In genomic region chr6:29633532-29633901, GRCh38 we compare ENCODE assay signal across 8 cellular contexts. TPM values are rescaled to one million over a fixed set of nuclear protein-coding genes. Genes with fewer than 3 reads are reported as not detected.
DNase-seq lines count a peak whose midpoint lies in the region; ATAC-seq and TF ChIP-seq lines count a peak whose summit lies in the region.

No MANE protein-coding gene starts in this region.

- H3F3A ChIP-seq in GM23338 (replicated peaks; ENCODE audit: low read depth) = peaks cover 19% of the 10 kb centered on the region

- peak overlapping the region; percentile 56 for H2AFZ ChIP-seq in GM23338
- H2AFZ ChIP-seq in neuron (ENCODE audit: low read depth, low read length) = peak overlapping the region; percentile 88

- TF ChIP-seq POLR2A in esophagus squamous epithelium (IDR thresholded peaks at IDR 0.05) = no peak

- H3K4me1 ChIP-seq in GM23338 (ENCODE audit: insufficient read depth) (peaks cover 41% of the 10 kb centered on the region), esophagus squamous epithelium (peaks cover 15 to 42% (median 19%) of the 10 kb centered on the region in 3 donors), neuron (ENCODE audit: insufficient read depth, low read length) (peaks cover 23% of the 10 kb centered on the region)

- peak overlapping the region; percentile 92 for H3K27ac Mint-ChIP-seq in GM23338

- peak overlapping the region; percentile 93 for H3K4me3 ChIP-seq in GM23338
- H3K4me3 ChIP-seq in esophagus squamous epithelium = peak overlapping the region; percentile 59 to 84 (median 72)
- H3K4me3 ChIP-seq in neuron (ENCODE audit: low read length) = peak overlapping the region; percentile 58

- no peaks in the 10 kb centered on the region for H3K27me3 ChIP-seq in GM23338 (ENCODE audit: insufficient read depth)
- no peaks in the 10 kb centered on the region for H3K27me3 ChIP-seq in esophagus squamous epithelium
- no peaks in the 10 kb centered on the region for H3K27me3 ChIP-seq in neuron (ENCODE audit: insufficient read depth, low read length)

- H3K4me1 Mint-ChIP-seq in GM23338 = peaks cover 57% of the 10 kb centered on the region

- WGBS in esophagus squamous epithelium, 2 donors = 6 to 9% methylated on average over 9 of the region's 9 CpGs

- peak overlapping the region; percentile 91 for H3K4me2 ChIP-seq in GM23338

- H3K4me3 Mint-ChIP-seq in GM23338 = peak overlapping the region; percentile 86

- H3K27me3 Mint-ChIP-seq in GM23338 (ENCODE audit: insufficient read depth, low read depth, poor library complexity) = peaks cover 11% of the 10 kb centered on the region

- intact Hi-C loops in esophagus squamous epithelium (cut with DNase I) = no loop called here

- DNase-seq in GM23338 (ENCODE audit: low spot score) = no peak
- no peak for DNase-seq in RWPE1 (ENCODE audit: low spot score)
- DNase-seq in esophagus squamous epithelium (lab: John Stamatoyannopoulos, UW) = no peak
- no peak for DNase-seq in NCI-H1048 (lab: John Stamatoyannopoulos, UW)

- no peaks in the 10 kb centered on the region for H3K9me3 ChIP-seq in esophagus squamous epithelium
- no peaks in the 10 kb centered on the region for H3K9me3 ChIP-seq in neuron (ENCODE audit: low read length)

- no peak for TF ChIP-seq CTCF in GM23338 (conservative IDR thresholded peaks at IDR 0.05; ENCODE audit: low read depth in 2 of 2)
- TF ChIP-seq CTCF in RWPE1 (conservative IDR thresholded peaks at IDR 0.05; ENCODE audit: low read depth) = no peak
- no peak for TF ChIP-seq CTCF in esophagus squamous epithelium (IDR thresholded peaks at IDR 0.05)

- CTCF ChIA-PET in RWPE1 (lab: Yijun Ruan, JAX) = interaction anchor here (0.6 to 1.4 kb wide), 5 partner anchors 10 to 259 kb away, joined by 3 to 10 read pairs (median 3); no protein-coding TSS in a partner anchor

- no peaks in the 10 kb centered on the region for H3K36me3 ChIP-seq in GM23338 (ENCODE audit: insufficient read depth)
- no peaks in the 10 kb centered on the region for H3K36me3 ChIP-seq in esophagus squamous epithelium
- no peaks in the 10 kb centered on the region for H3K36me3 ChIP-seq in neuron (ENCODE audit: insufficient read depth, low read length)

- peaks cover 3% of the 10 kb centered on the region; the same call in 2 of the 3 replicates for H3K36me3 Mint-ChIP-seq in GM23338 (ENCODE audit: low read depth)

- no peaks in the 10 kb centered on the region for H3K9me3 Mint-ChIP-seq in GM23338

- H3K9me2 ChIP-seq in GM23338 (ENCODE audit: insufficient read depth) = no peaks in the 10 kb centered on the region

- POLR2A ChIA-PET in RWPE1 (lab: Yijun Ruan, JAX; ENCODE audit: low non-redundant PET) = interaction anchor here (0.5 kb wide), 1 partner anchor 744 kb away, joined by 7 read pairs; no protein-coding TSS in a partner anchor

- H3K27ac ChIP-seq in GM23338 (ENCODE audit: low read depth) (peak overlapping the region; percentile 96), RWPE1 (peak overlapping the region; percentile 77), esophagus squamous epithelium (peak overlapping the region; percentile 68 to 86 (median 80))

- H3K79me2 ChIP-seq in GM23338 (replicated peaks; ENCODE audit: insufficient read depth) = peaks cover 36% of the 10 kb centered on the region

- peaks cover 9% of the 10 kb centered on the region; the same call in 1 of the 2 replicates for H4K20me1 ChIP-seq in GM23338 (replicated peaks; ENCODE audit: insufficient read depth)

- ATAC-seq in GM23338 (peak; percentile 1; the same call in 2 of the 3 replicates), HG02852 (IDR thresholded peaks at IDR 0.05; ENCODE audit: unreplicated experiment) (no peak), GM18909 (IDR thresholded peaks at IDR 0.05; ENCODE audit: poor library complexity, unreplicated experiment) (no peak), HG02798 (IDR thresholded peaks at IDR 0.05; ENCODE audit: poor library complexity, unreplicated experiment) (no peak)

TF ChIP-seq in GM23338, 12 proteins besides CTCF, POLR2A, EP300 and RAD21 (continues in another document):
- TF ChIP-seq STAT1 (IDR thresholded peaks at IDR 0.05; ENCODE audit: unreplicated experiment) (no peak), NANOG (IDR thresholded peaks at IDR 0.05; ENCODE audit: borderline replicate concordance) (no peak), JUNB (IDR thresholded peaks at IDR 0.05; ENCODE audit: unreplicated experiment) (no peak), ZNF331 (CRISPR knock-in tag; IDR thresholded peaks at IDR 0.05; ENCODE audit: low read depth) (no peak), ZNF114 (CRISPR knock-in tag; IDR thresholded peaks at IDR 0.05) (no peak), POLR2AphosphoS5 (IDR thresholded peaks at IDR 0.05; ENCODE audit: low read depth) (no peak)
- TF ChIP-seq, protein P1, sequence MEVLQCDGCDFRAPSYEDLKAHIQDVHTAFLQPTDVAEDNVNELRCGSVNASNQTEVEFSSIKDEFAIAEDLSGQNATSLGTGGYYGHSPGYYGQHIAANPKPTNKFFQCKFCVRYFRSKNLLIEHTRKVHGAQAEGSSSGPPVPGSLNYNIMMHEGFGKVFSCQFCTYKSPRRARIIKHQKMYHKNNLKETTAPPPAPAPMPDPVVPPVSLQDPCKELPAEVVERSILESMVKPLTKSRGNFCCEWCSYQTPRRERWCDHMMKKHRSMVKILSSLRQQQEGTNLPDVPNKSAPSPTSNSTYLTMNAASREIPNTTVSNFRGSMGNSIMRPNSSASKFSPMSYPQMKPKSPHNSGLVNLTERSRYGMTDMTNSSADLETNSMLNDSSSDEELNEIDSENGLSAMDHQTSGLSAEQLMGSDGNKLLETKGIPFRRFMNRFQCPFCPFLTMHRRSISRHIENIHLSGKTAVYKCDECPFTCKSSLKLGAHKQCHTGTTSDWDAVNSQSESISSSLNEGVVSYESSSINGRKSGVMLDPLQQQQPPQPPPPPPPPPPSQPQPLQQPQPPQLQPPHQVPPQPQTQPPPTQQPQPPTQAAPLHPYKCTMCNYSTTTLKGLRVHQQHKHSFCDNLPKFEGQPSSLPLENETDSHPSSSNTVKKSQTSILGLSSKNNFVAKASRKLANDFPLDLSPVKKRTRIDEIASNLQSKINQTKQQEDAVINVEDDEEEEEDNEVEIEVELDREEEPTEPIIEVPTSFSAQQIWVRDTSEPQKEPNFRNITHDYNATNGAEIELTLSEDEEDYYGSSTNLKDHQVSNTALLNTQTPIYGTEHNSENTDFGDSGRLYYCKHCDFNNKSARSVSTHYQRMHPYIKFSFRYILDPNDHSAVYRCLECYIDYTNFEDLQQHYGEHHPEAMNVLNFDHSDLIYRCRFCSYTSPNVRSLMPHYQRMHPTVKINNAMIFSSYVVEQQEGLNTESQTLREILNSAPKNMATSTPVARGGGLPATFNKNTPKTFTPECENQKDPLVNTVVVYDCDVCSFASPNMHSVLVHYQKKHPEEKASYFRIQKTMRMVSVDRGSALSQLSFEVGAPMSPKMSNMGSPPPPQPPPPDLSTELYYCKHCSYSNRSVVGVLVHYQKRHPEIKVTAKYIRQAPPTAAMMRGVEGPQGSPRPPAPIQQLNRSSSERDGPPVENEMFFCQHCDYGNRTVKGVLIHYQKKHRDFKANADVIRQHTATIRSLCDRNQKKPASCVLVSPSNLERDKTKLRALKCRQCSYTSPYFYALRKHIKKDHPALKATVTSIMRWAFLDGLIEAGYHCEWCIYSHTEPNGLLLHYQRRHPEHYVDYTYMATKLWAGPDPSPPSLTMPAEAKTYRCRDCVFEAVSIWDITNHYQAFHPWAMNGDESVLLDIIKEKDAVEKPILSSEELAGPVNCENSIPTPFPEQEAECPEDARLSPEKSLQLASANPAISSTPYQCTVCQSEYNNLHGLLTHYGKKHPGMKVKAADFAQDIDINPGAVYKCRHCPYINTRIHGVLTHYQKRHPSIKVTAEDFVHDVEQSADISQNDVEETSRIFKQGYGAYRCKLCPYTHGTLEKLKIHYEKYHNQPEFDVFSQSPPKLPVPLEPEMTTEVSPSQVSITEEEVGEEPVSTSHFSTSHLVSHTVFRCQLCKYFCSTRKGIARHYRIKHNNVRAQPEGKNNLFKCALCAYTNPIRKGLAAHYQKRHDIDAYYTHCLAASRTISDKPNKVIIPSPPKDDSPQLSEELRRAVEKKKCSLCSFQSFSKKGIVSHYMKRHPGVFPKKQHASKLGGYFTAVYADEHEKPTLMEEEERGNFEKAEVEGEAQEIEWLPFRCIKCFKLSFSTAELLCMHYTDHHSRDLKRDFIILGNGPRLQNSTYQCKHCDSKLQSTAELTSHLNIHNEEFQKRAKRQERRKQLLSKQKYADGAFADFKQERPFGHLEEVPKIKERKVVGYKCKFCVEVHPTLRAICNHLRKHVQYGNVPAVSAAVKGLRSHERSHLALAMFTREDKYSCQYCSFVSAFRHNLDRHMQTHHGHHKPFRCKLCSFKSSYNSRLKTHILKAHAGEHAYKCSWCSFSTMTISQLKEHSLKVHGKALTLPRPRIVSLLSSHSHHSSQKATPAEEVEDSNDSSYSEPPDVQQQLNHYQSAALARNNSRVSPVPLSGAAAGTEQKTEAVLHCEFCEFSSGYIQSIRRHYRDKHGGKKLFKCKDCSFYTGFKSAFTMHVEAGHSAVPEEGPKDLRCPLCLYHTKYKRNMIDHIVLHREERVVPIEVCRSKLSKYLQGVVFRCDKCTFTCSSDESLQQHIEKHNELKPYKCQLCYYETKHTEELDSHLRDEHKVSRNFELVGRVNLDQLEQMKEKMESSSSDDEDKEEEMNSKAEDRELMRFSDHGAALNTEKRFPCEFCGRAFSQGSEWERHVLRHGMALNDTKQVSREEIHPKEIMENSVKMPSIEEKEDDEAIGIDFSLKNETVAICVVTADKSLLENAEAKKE (CRISPR knock-in tag; IDR thresholded peaks at IDR 0.05) = no peak

RNA-seq across cellular contexts. Expression of gene GABBR1, which starts 0.5 kb away (rescaled TPM):
- total RNA-seq in GM23338 (2014; rRNA removed; shearing (Covaris generic)) = 50.2 and 78.9 TPM in 2 replicates
- 36.6 and 42.8 TPM in 2 replicates for polyA plus RNA-seq in GM23338 (2016; fragmentation: Nextera tagmentation; extraction: Ambion mirVana)
- 10 to 100 TPM in 2 of 4 donors, 1 to 10 TPM in 2; 4.1 to 19.5 (median 8.5) TPM for total RNA-seq in esophagus squamous epithelium

RNA-seq across cellular contexts. Expression of gene MOG, which starts 23.4 kb away (rescaled TPM):
- 0.74 and 2.5 TPM in 2 replicates for total RNA-seq in GM23338 (2014; rRNA removed; shearing (Covaris generic))
- 0.49 and 0.55 TPM in 2 replicates for polyA plus RNA-seq in GM23338 (2016; fragmentation: Nextera tagmentation; extraction: Ambion mirVana)
- total RNA-seq in esophagus squamous epithelium = not detected

RNA-seq across cellular contexts. Expression of gene ZFP57, which starts 47.4 kb away (rescaled TPM):
- total RNA-seq in GM23338 (2014; rRNA removed; shearing (Covaris generic)) = 0.59 and 2.8 TPM in 2 replicates
- polyA plus RNA-seq in GM23338 (2016; fragmentation: Nextera tagmentation; extraction: Ambion mirVana) = 0.84 and 1.3 TPM in 2 replicates
- 1 to 10 TPM in 1 of 4 donors, not detected in 3; 2.4 TPM for total RNA-seq in esophagus squamous epithelium

RNA-seq across cellular contexts. Expression of gene OR2H2, which starts 48.6 kb away (rescaled TPM):
- total RNA-seq in GM23338 (2014; rRNA removed; shearing (Covaris generic)) = not detected in 2 replicates
- polyA plus RNA-seq in GM23338 (2016; fragmentation: Nextera tagmentation; extraction: Ambion mirVana) = 0.83 and 0.86 TPM in 2 replicates
- not detected for total RNA-seq in esophagus squamous epithelium
